In the genomic region with DNA sequence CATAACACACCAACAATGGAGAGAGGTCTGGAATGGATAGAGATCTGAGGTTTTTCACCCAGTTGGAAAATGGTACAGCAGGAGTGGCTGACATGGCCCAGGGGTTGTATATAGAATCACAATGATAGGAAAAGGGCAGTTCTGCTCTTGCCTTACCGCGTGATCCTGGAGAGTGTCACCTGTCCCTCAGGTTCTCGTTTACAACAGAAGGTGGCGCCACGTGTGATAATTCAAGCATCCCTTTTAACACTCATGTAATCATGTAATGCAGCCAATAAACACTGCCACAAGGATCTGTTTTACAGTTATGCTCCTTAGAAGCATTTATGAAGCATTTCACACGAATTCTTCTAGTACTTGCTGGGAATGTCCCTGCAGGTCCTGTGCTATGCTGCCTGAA, we compare ENCODE assay signal across 10 cellular contexts. TPM values are rescaled to one million over a fixed set of nuclear protein-coding genes. Genes with fewer than 3 reads are reported as not detected.
DNase-seq lines count a peak whose midpoint lies in the region; ATAC-seq and TF ChIP-seq lines count a peak whose summit lies in the region.
"Had no signal": no experiment of that assay in that cellular context is flagged by ENCODE, and none has a peak within 500 bp of the region (broad histone marks: within the 10 kb centered on the region; RNA-seq: fewer than 3 reads in every experiment).

No MANE protein-coding gene starts in this region.

- H2AFZ ChIP-seq in KMS-11 (ENCODE audit: low read depth), result no peak overlapping the region

- intact Hi-C loops in dorsolateral prefrontal cortex (cut with DNase I), result no loop called here

- POLR2A ChIA-PET in GM10248 (lab: Yijun Ruan, JAX), result no interaction called here

- H3K27me3 ChIP-seq in KMS-11 (ENCODE audit: insufficient read depth, low read depth), result no peaks in the 10 kb centered on the region
- H3K27me3 ChIP-seq in lung (ENCODE audit: control insufficient read depth, insufficient read depth), result no peaks in the 10 kb centered on the region
- H3K27me3 ChIP-seq in dorsolateral prefrontal cortex, result no peaks in the 10 kb centered on the region

- DNase-seq in GM10248 (ENCODE audit: extremely low spot score) (peak; percentile 35), lung (ENCODE audit: low spot score) (peak; percentile 69), dorsolateral prefrontal cortex (no peak), cerebellar cortex (ENCODE audit: low spot score) (no peak), medulla oblongata (ENCODE audit: extremely low spot score) (no peak)
- peak; percentile 45 to 57 for DNase-seq in activated CD4-positive, alpha-beta T cell treated with anti-CD3 and anti-CD28 coated beads, Interleukin-2, amount 50 U/mL, for 48 hours

- H3K36me3 ChIP-seq in KMS-11 (ENCODE audit: insufficient read depth), result no peaks in the 10 kb centered on the region
- H3K36me3 ChIP-seq in lung (ENCODE audit: control insufficient read depth in 2 of 2, insufficient read depth in 2 of 2, low read length in 2 of 2), result no peaks in the 10 kb centered on the region
- H3K36me3 ChIP-seq: SJCRH30 had no signal

- CTCF ChIA-PET in GM10248 (lab: Yijun Ruan, JAX), result interaction anchor here (0.9 to 11.8 kb wide), 6 partner anchors 9 to 315 kb away, joined by 3 to 120 read pairs (median 44); no protein-coding TSS in a partner anchor

- H3K4me1 ChIP-seq in KMS-11 (ENCODE audit: low read depth, poor library complexity, severe bottlenecking), result peaks cover 6% of the 10 kb centered on the region
- H3K4me1 ChIP-seq in lung (ENCODE audit: control insufficient read depth in 2 of 2, insufficient read depth in 2 of 2, low read length in 2 of 2), result no peaks in the 10 kb centered on the region
- H3K4me1 ChIP-seq: SJCRH30 had no signal

- H3K4me3 ChIP-seq in KMS-11 (IDR thresholded peaks at IDR 0.05; ENCODE audit: insufficient read depth, low read depth, low read length), result no peak overlapping the region
- no peak overlapping the region for H3K4me3 ChIP-seq in lung
- H3K4me3 ChIP-seq in dorsolateral prefrontal cortex, result no peak overlapping the region
- H3K4me3 ChIP-seq: SJCRH30 had no signal

- H4K20me1 ChIP-seq in KMS-11 (ENCODE audit: insufficient read depth), result no peaks in the 10 kb centered on the region

- no peak overlapping the region for H3K4me2 ChIP-seq in KMS-11

- H3K9me3 ChIP-seq in lung (ENCODE audit: control insufficient read depth in 2 of 2, insufficient read depth in 1 of 2, low read length in 1 of 2), result no peaks in the 10 kb centered on the region
- H3K9me3 ChIP-seq: SJCRH30 had no signal

- TF ChIP-seq CTCF in GM10248 (IDR thresholded peaks at IDR 0.05; ENCODE audit: control extremely low read depth, extremely low read depth, low read depth, missing control alignments) (peak; percentile 36), KMS-11 (conservative IDR thresholded peaks at IDR 0.05; ENCODE audit: low read depth, low read length) (peak; percentile 57), lung (IDR thresholded peaks at IDR 0.05; ENCODE audit: control extremely low read depth, extremely low read depth) (no peak), dorsolateral prefrontal cortex (IDR thresholded peaks at IDR 0.05 in 54 of 56, conservative IDR thresholded peaks at IDR 0.05 in 2 of 56; ENCODE audit: low read depth in 1 of 56, partially characterized antibody in 56 of 56) (peak in 13 of 56 donors; percentile 5 to 38 (median 15))

- no peak overlapping the region for H3K27ac ChIP-seq in KMS-11
- no peak overlapping the region for H3K27ac ChIP-seq in lung (ENCODE audit: low read depth in 1 of 2, low read length in 1 of 2)
- no peak overlapping the region for H3K27ac ChIP-seq in dorsolateral prefrontal cortex
- H3K27ac ChIP-seq: SJCRH30 had no signal

- H3K79me2 ChIP-seq in KMS-11 (ENCODE audit: insufficient read depth, low read depth), result no peaks in the 10 kb centered on the region

- 22 to 25% methylated on average over 6 of the region's 6 CpGs for WGBS in lung, 2 donors

- ATAC-seq in lung (ENCODE audit: insufficient read depth, low FRiP score) (no peak), GM21390 (IDR thresholded peaks at IDR 0.05; ENCODE audit: unreplicated experiment) (no peak)

- no peak overlapping the region for H3K9ac ChIP-seq in KMS-11

RNA-seq across cellular contexts. Expression of gene WFDC2, which starts 12.9 kb away (rescaled TPM):
- total RNA-seq in lung, result 100 to 1,000 TPM in 1 of 2 donors, 10 to 100 TPM in 1; 62.8 to 499 TPM
- 1,000 to 10,000 TPM in 1 of 2 donors, 100 to 1,000 TPM in 1; 547 to 1,020 TPM for polyA plus RNA-seq in lung
- 10 to 100 TPM in 59 of 120 experiments, 1 to 10 TPM in 61; 2.7 to 22.3 (median 9.9) TPM for total RNA-seq in dorsolateral prefrontal cortex

RNA-seq across cellular contexts. Expression of gene PIGT, which starts 40.7 kb away (rescaled TPM):
- 100 to 1,000 TPM in 1 of 2 donors, 10 to 100 TPM in 1; 33.6 to 107 TPM for total RNA-seq in lung
- polyA plus RNA-seq in lung, result 10 to 100 TPM; 71.6 to 73.0 TPM
- 100 to 1,000 TPM in 6 of 120 experiments, 10 to 100 TPM in 114; 56.0 to 148 (median 76.4) TPM for total RNA-seq in dorsolateral prefrontal cortex

RNA-seq across cellular contexts. Expression of gene DBNDD2, which starts 48.5 kb away (rescaled TPM):
- 10 to 100 TPM; 11.7 to 61.1 TPM for total RNA-seq in lung
- 10 to 100 TPM; 54.6 to 75.4 TPM for polyA plus RNA-seq in lung
- total RNA-seq in dorsolateral prefrontal cortex, result 1,000 to 10,000 TPM in 2 of 120 experiments, 100 to 1,000 TPM in 118; 113 to 1,403 (median 322) TPM

RNA-seq across cellular contexts. Expression of gene SPINT3, which starts 58.8 kb away (rescaled TPM):
- total RNA-seq in lung (not detected), dorsolateral prefrontal cortex (not detected)
- under 1 TPM in 1 of 2 donors, not detected in 1; 0.18 TPM for polyA plus RNA-seq in lung
- total RNA-seq: SJCRH30, temporal lobe had no signal

Comparison
In these comparisons a context has a peak if more than half of its experiments do, and no peak if none do; other contexts are left out.
1. DNase-seq: peak in GM10248 (single experiment), activated CD4-positive, alpha-beta T cell treated with anti-CD3 and anti-CD28 coated beads, Interleukin-2, amount 50 U/mL, for 48 hours (2 of 2) and lung (single experiment); none in dorsolateral prefrontal cortex (0 of 10), cerebellar cortex (single experiment) and medulla oblongata (single experiment).